Comparison of ENCODE assay signal across 11 cellular contexts in the genomic region with DNA sequence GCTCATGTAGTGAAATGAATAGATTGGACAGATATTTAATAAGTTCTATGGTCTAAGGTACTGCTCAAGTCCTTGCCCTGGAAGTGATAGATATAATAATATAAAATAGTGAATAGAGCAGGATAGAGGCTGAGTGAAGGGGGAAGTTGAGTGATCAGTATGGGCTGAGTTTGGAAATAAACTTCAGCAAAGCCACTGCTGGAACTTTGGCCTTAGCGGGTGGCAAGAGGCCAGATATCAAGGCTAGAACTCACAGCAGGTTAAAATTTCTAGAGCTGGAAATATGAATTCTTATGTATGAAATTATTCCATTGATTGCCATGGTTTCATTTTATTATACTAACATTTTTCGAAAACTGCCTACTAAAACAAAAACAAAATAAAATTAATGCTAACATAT.
"Had no signal": no experiment of that assay in that cellular context is flagged by ENCODE, and none has a peak within 500 bp of the region (broad histone marks: within the 10 kb centered on the region; RNA-seq: fewer than 3 reads in every experiment).

No MANE protein-coding gene starts in this region.

- DNase-seq: GM23248, GOT3, H7, H9, HCEC 1CT, HFFc6 had no signal

- H3K9me3 ChIP-seq: HAP-1 had no signal

- H3K4me2 ChIP-seq: GM23338 had no signal

- H3K9ac ChIP-seq: GM23248 had no signal

- H2AFZ ChIP-seq: GM23248, GM23338 had no signal

- H3K27ac Mint-ChIP-seq: GM23338, H9, HFFc6 had no signal

- H3K36me3 ChIP-seq: HAP-1 had no signal

- H3K9me3 Mint-ChIP-seq: GM23338, H9, HFFc6 had no signal

- H3K4me3 ChIP-seq: GM23248, GM23338, HAP-1 had no signal

- H3K27ac ChIP-seq: GM23248 had no signal

- ATAC-seq: GM23338, HCT116 had no signal

- H3K4me1 ChIP-seq: HAP-1 had no signal

- H3K4me1 Mint-ChIP-seq: GM23338, H9 had no signal

- H3K4me3 Mint-ChIP-seq: GM23338, H9, HFFc6 had no signal

- FAIRE-seq: H1, H54 had no signal
